ENCODE assay signal across 1 cellular context in genomic region chr2:134259571-134259970, GRCh38.
TF ChIP-seq lines count a peak whose summit lies in the region.

No MANE protein-coding gene starts in this region.

TF ChIP-seq in HEK293T, 16 proteins besides CTCF, POLR2A, EP300 and RAD21 (continued from another document):
- TF ChIP-seq ELF4 (IDR thresholded peaks at IDR 0.05) (no peak), ARNT (IDR thresholded peaks at IDR 0.05) (no peak), FOXM1 (IDR thresholded peaks at IDR 0.05; ENCODE audit: borderline replicate concordance) (no peak), NFRKB (IDR thresholded peaks at IDR 0.05) (no peak), ZNF384 (IDR thresholded peaks at IDR 0.05) (no peak), SUZ12 (IDR thresholded peaks at IDR 0.05) (no peak), FOXA1 (IDR thresholded peaks at IDR 0.05) (no peak), FOXK2 (IDR thresholded peaks at IDR 0.05) (no peak)
